Comparison of ENCODE assay signal across 16 cellular contexts in genomic region chr14:75842624-75843023, GRCh38.
DNase-seq lines count a peak whose midpoint lies in the region; ATAC-seq, FAIRE-seq and TF ChIP-seq lines count a peak whose summit lies in the region.
"Had no signal": no experiment of that assay in that cellular context is flagged by ENCODE, and none has a peak within 500 bp of the region (broad histone marks: within the 10 kb centered on the region; RNA-seq: fewer than 3 reads in every experiment).

No MANE protein-coding gene starts in this region.

- peak overlapping the region; percentile 58 for H2AK5ac ChIP-seq in mesenchymal stem cell (ENCODE audit: low read length, severe bottlenecking)

- no peak overlapping the region for H2BK15ac ChIP-seq in mesenchymal stem cell (ENCODE audit: low read depth, poor library complexity, severe bottlenecking)

- H3K14ac ChIP-seq in mesenchymal stem cell (ENCODE audit: low read length in 2 of 2) = no peak overlapping the region

- H3K27ac ChIP-seq in K562 (ENCODE audit: extremely low read depth, low read depth, low read length) = no peak overlapping the region
- no peak overlapping the region for H3K27ac ChIP-seq in mesenchymal stem cell (ENCODE audit: low read length, poor library complexity, severe bottlenecking)
- H3K27ac ChIP-seq in prostate gland = peak overlapping the region; percentile 28 to 68
- no peak overlapping the region for H3K27ac ChIP-seq in spleen
- H3K27ac ChIP-seq: A549 had no signal

- H3K4me2 ChIP-seq in K562 (ENCODE audit: insufficient read depth, low read length) (0 out of 2 replicates have a peak overlapping the region, but pooled peaks have one; percentile 3), mesenchymal stem cell (ENCODE audit: low read length, poor library complexity, severe bottlenecking) (no peak overlapping the region)
- H3K4me2 ChIP-seq: A549 had no signal

- no peak for TF ChIP-seq RAD21 in K562 (CRISPR knock-in tag; conservative IDR thresholded peaks at IDR 0.05 in 1 of 2, IDR thresholded peaks at IDR 0.05 in 1 of 2)

- TF ChIP-seq CTCF in K562 (IDR thresholded peaks at IDR 0.05 in 2 of 3, conservative IDR thresholded peaks at IDR 0.05 in 1 of 3; ENCODE audit: insufficient read depth in 2 of 3, low read depth in 1 of 3, low read length in 3 of 3) (no peak), prostate gland (IDR thresholded peaks at IDR 0.05) (no peak), spleen (IDR thresholded peaks at IDR 0.05 in 8 of 11, conservative IDR thresholded peaks at IDR 0.05 in 3 of 11) (no peak)

- H3K27me3 ChIP-seq in K562 (ENCODE audit: control insufficient read depth in 2 of 2, insufficient read depth in 2 of 2, low read length in 2 of 2) (no peaks in the 10 kb centered on the region), mesenchymal stem cell (ENCODE audit: control insufficient read depth in 1 of 2, insufficient read depth in 1 of 2, low read length in 2 of 2) (no peaks in the 10 kb centered on the region), prostate gland (replicated peaks; ENCODE audit: insufficient read depth) (no peaks in the 10 kb centered on the region), spleen (replicated peaks in 1 of 7) (no peaks in the 10 kb centered on the region)

- in situ Hi-C loops in K562 (cut with MboI) = no loop called here

- CTCF ChIA-PET in K562 (lab: Yijun Ruan, JAX; ENCODE audit: low intra/inter-chr PET ratio) = no interaction called here
- CTCF ChIA-PET in T-cell (lab: Charles Lee) = no interaction called here

- H3K9me3 ChIP-seq in K562 (replicated peaks; ENCODE audit: control insufficient read depth, insufficient read depth, low read depth, low read length) (no peaks in the 10 kb centered on the region), mesenchymal stem cell (ENCODE audit: control insufficient read depth, low read length) (no peaks in the 10 kb centered on the region), prostate gland (no peaks in the 10 kb centered on the region), spleen (peaks cover 0 to 7% (median 0%) of the 10 kb centered on the region in 8 donors)
- H3K9me3 ChIP-seq: A549 had no signal

- 0% methylated on average over 3 of the region's 3 CpGs for WGBS in K562 (ENCODE audit: insufficient coverage, low coverage, missing lambda C conversion rate)
- WGBS in mesenchymal stem cell = 67% methylated on average over 3 of the region's 3 CpGs
- 12% methylated on average over 3 of the region's 3 CpGs for WGBS in prostate gland
- 44 to 67% (median 53%) methylated on average over 3 of the region's 3 CpGs for WGBS in spleen, 5 donors

- H3K9ac ChIP-seq in K562 (ENCODE audit: insufficient read depth in 1 of 2, low read depth in 2 of 2, low read length in 2 of 2) = no peak overlapping the region
- peak overlapping the region; percentile 17 for H3K9ac ChIP-seq in mesenchymal stem cell (ENCODE audit: low read length)

- peak; percentile 29 for DNase-seq in HT-29 (ENCODE audit: low spot score)
- peak in 2 of 4 experiments; percentile 21 to 30 for DNase-seq in K562 (ENCODE audit: extremely low read depth in 1 of 4, low spot score in 3 of 4)
- no peak for DNase-seq in mesenchymal stem cell
- DNase-seq in prostate gland (ENCODE audit: low spot score) = no peak
- no peak for DNase-seq in T-cell
- no peak for DNase-seq in ureter (ENCODE audit: low spot score)
- DNase-seq in spleen = no peak
- DNase-seq in Ammon's horn (ENCODE audit: low spot score) = no peak
- DNase-seq: DMS53, H7, NCI-H1417 treated with DMSO at 0.1 percent for 48 hours, NCI-H2029, NCI-H510A treated with DMSO at 0.1 percent for 48 hours had no signal

- no peak for TF ChIP-seq EP300 in K562 (IDR thresholded peaks at IDR 0.05; ENCODE audit: low read length)

- H3K4me1 Mint-ChIP-seq in T-cell = peaks cover 0 to 2% (median 0%) of the 10 kb centered on the region in 3 donors
- H3K4me1 Mint-ChIP-seq: CD14-positive monocyte had no signal

- peaks cover 6% of the 10 kb centered on the region for H3K79me1 ChIP-seq in mesenchymal stem cell (replicated peaks; ENCODE audit: low read length, poor library complexity, severe bottlenecking)

- no peak overlapping the region for H3K27ac Mint-ChIP-seq in T-cell

- ATAC-seq in K562 = peak; percentile 84
- ATAC-seq in T-cell (replicated peaks in 1 of 4) = no peak
- ATAC-seq: A549 had no signal

- H3K9me3 Mint-ChIP-seq in T-cell = peaks cover 0 to 3% (median 0%) of the 10 kb centered on the region in 3 donors

- H3K36me3 ChIP-seq in K562 (ENCODE audit: control insufficient read depth, insufficient read depth, low read length) = no peaks in the 10 kb centered on the region
- H3K36me3 ChIP-seq in mesenchymal stem cell (ENCODE audit: control insufficient read depth in 1 of 2, insufficient read depth in 2 of 2, low read depth in 1 of 2, low read length in 2 of 2) = peaks cover 7 to 9% of the 10 kb centered on the region in 2 experiments
- H3K36me3 ChIP-seq in prostate gland = no peaks in the 10 kb centered on the region
- H3K36me3 ChIP-seq in spleen = peaks cover 0 to 16% (median 0%) of the 10 kb centered on the region in 6 donors

- no peaks in the 10 kb centered on the region for H3K9me1 ChIP-seq in K562 (ENCODE audit: control insufficient read depth, insufficient read depth, low read length)

- peak; percentile 29 for FAIRE-seq in K562 (lab: Jason Lieb, UNC)
- FAIRE-seq: A549, GM18507 had no signal

- POLR2A ChIA-PET in K562 (lab: Yijun Ruan, JAX) (no interaction called here), T-cell (lab: Charles Lee) (no interaction called here)

- no TSS peak for BruUV-seq in K562 (replicated peaks; lab: Mats Ljungman, UMichigan)

- peak overlapping the region in 1 of 2 experiments; percentile 30 for H3K18ac ChIP-seq in mesenchymal stem cell (ENCODE audit: low read depth in 1 of 2, low read length in 2 of 2)

- H3K27me3 Mint-ChIP-seq in T-cell = no peaks in the 10 kb centered on the region

- intact Hi-C loops in K562 (cut with micrococcal nuclease) = no loop called here
- intact Hi-C loops in prostate gland (cut with DNase I) = no loop called here
- intact Hi-C loops in spleen (cut with DNase I; ENCODE audit: low total_unique reads) = no loop called here

- no peak overlapping the region for H2BK12ac ChIP-seq in mesenchymal stem cell (ENCODE audit: low read length in 2 of 2)

- no peak overlapping the region for H3K23ac ChIP-seq in mesenchymal stem cell (ENCODE audit: low read length in 2 of 2)

- no peak overlapping the region for H3K4me3 Mint-ChIP-seq in T-cell
- H3K4me3 Mint-ChIP-seq: CD14-positive monocyte had no signal

- H4K8ac ChIP-seq in mesenchymal stem cell (ENCODE audit: low read length) = no peak overlapping the region

- TF ChIP-seq POLR2A in K562 (conservative IDR thresholded peaks at IDR 0.05) (no peak), prostate gland (IDR thresholded peaks at IDR 0.05) (no peak), spleen (IDR thresholded peaks at IDR 0.05) (no peak)

- H4K20me1 ChIP-seq in K562 (replicated peaks; ENCODE audit: control insufficient read depth, insufficient read depth, low read length) = no peaks in the 10 kb centered on the region

- peaks cover 34% of the 10 kb centered on the region for H3K36me3 Mint-ChIP-seq in T-cell

- no peak overlapping the region for H2BK120ac ChIP-seq in mesenchymal stem cell (ENCODE audit: low read depth, low read length)

- H3K79me2 ChIP-seq in K562 (ENCODE audit: control insufficient read depth, insufficient read depth, low read length) = no peaks in the 10 kb centered on the region

- H3K4me3 ChIP-seq in K562 (no peak overlapping the region), mesenchymal stem cell (ENCODE audit: insufficient read depth in 1 of 2, low read depth in 1 of 2, low read length in 2 of 2) (peak overlapping the region in 1 of 2 experiments; percentile 6), prostate gland (no peak overlapping the region), spleen (no peak overlapping the region)
- H3K4me3 ChIP-seq: A549 had no signal

- H4K91ac ChIP-seq in mesenchymal stem cell (ENCODE audit: low read length) = no peak overlapping the region

- peaks cover 0 to 13% of the 10 kb centered on the region in 2 experiments; a peak in 3 of 5 replicates for H3K4me1 ChIP-seq in K562 (replicated peaks in 1 of 2; ENCODE audit: control insufficient read depth in 2 of 2, insufficient read depth in 2 of 2, low read length in 2 of 2)
- no peaks in the 10 kb centered on the region for H3K4me1 ChIP-seq in mesenchymal stem cell (ENCODE audit: control insufficient read depth, insufficient read depth, low read depth, low read length)
- no peaks in the 10 kb centered on the region for H3K4me1 ChIP-seq in prostate gland (replicated peaks)
- H3K4me1 ChIP-seq in spleen = no peaks in the 10 kb centered on the region
- H3K4me1 ChIP-seq: A549 had no signal

- H3K4ac ChIP-seq in mesenchymal stem cell (ENCODE audit: low read depth in 1 of 2, low read length in 2 of 2) = no peak overlapping the region

- H2AFZ ChIP-seq in K562 (ENCODE audit: low read depth, low read length) (no peak overlapping the region), mesenchymal stem cell (ENCODE audit: low read depth, low read length) (no peak overlapping the region)

- H2BK5ac ChIP-seq in mesenchymal stem cell (ENCODE audit: low read depth, low read length, poor library complexity, severe bottlenecking) = no peak overlapping the region

TF ChIP-seq in K562, 482 proteins besides CTCF, POLR2A, EP300 and RAD21 (continues in another document):
- TF ChIP-seq NR2C2 (CRISPR knock-in tag; IDR thresholded peaks at IDR 0.05) (no peak), NR2C2 (tag; IDR thresholded peaks at IDR 0.05) (no peak), MEIS2 (IDR thresholded peaks at IDR 0.05; ENCODE audit: partially characterized antibody) (peak; percentile 76), ETV1 (tag; conservative IDR thresholded peaks at IDR 0.05; ENCODE audit: low read depth) (0 out of 2 replicates have a peak, but pooled peaks have one; percentile 9), BMI1 (IDR thresholded peaks at IDR 0.05; ENCODE audit: low read length) (no peak), CGGBP1 (CRISPR knock-in tag; IDR thresholded peaks at IDR 0.05) (no peak)

Comparison
In these comparisons a context has a peak if more than half of its experiments do, and no peak if none do; other contexts are left out.
1. H3K27ac ChIP-seq: peak in prostate gland (2 of 2); none in K562 (single experiment), mesenchymal stem cell (single experiment) and spleen (0 of 8).